1 cellular context compared by ENCODE assay signal in genomic region chr19:42477933-42478332, GRCh38.
A peak's percentile ranks its signal among the peaks of the same experiment; 100 is the strongest.
TF ChIP-seq lines count a peak whose summit lies in the region.

No MANE protein-coding gene starts in this region.

TF ChIP-seq in HEK293, 187 proteins besides CTCF, POLR2A, EP300 and RAD21 (continued from another document):
- TF ChIP-seq ZBTB11 (tag by site-specific recombination; conservative IDR thresholded peaks at IDR 0.05; ENCODE audit: low read depth): peak; percentile 85
- TF ChIP-seq ZNF221 (tag by site-specific recombination; IDR thresholded peaks at IDR 0.05; ENCODE audit: borderline replicate concordance): no peak
- TF ChIP-seq ZNF266 (tag by site-specific recombination; IDR thresholded peaks at IDR 0.05; ENCODE audit: low read depth): peak; percentile 54; the same call in 1 of the 2 replicates
- peak; percentile 74 for TF ChIP-seq ZNF510 (tag by site-specific recombination; IDR thresholded peaks at IDR 0.05; ENCODE audit: insufficient replicate concordance)
- peak; percentile 83 for TF ChIP-seq ZXDB (tag by site-specific recombination; IDR thresholded peaks at IDR 0.05)
- no peak for TF ChIP-seq ZFP3 (tag by site-specific recombination; IDR thresholded peaks at IDR 0.05; ENCODE audit: low read depth)
- peak; percentile 30; the same call in 1 of the 2 replicates for TF ChIP-seq ZNF654 (tag by site-specific recombination; IDR thresholded peaks at IDR 0.05; ENCODE audit: low read depth)
- TF ChIP-seq AEBP2 (tag by site-specific recombination; IDR thresholded peaks at IDR 0.05; ENCODE audit: borderline replicate concordance): 0 out of 2 replicates have a peak, but pooled peaks have one; percentile 69
- 0 out of 2 replicates have a peak, but pooled peaks have one; percentile 40 for TF ChIP-seq ZNF404 (tag by site-specific recombination; IDR thresholded peaks at IDR 0.05)
- TF ChIP-seq ZIC2 (tag by site-specific recombination; IDR thresholded peaks at IDR 0.05): no peak
- 0 out of 2 replicates have a peak, but pooled peaks have one; percentile 37 for TF ChIP-seq RBAK (tag by site-specific recombination; IDR thresholded peaks at IDR 0.05)
- TF ChIP-seq ZNF596 (tag by site-specific recombination; IDR thresholded peaks at IDR 0.05): no peak
- peak; percentile 63; the same call in 1 of the 2 replicates for TF ChIP-seq ZNF138 (tag by site-specific recombination; IDR thresholded peaks at IDR 0.05; ENCODE audit: borderline replicate concordance)
- TF ChIP-seq ZNF629 (tag by site-specific recombination; IDR thresholded peaks at IDR 0.05): 0 out of 2 replicates have a peak, but pooled peaks have one; percentile 36
- peak; percentile 31; the same call in 1 of the 2 replicates for TF ChIP-seq ZBTB21 (tag by site-specific recombination; IDR thresholded peaks at IDR 0.05)
- no peak for TF ChIP-seq ZNF10 (tag by site-specific recombination; IDR thresholded peaks at IDR 0.05)
- TF ChIP-seq ZNF558 (tag by site-specific recombination; IDR thresholded peaks at IDR 0.05): peak; percentile 70; the same call in 1 of the 2 replicates
- peak; percentile 69 for TF ChIP-seq REST (tag by site-specific recombination; IDR thresholded peaks at IDR 0.05)
TF ChIP-seq in HEK293: peak in this region for 35.
